Comparison of ENCODE assay signal across 1 cellular context in the genomic region with DNA sequence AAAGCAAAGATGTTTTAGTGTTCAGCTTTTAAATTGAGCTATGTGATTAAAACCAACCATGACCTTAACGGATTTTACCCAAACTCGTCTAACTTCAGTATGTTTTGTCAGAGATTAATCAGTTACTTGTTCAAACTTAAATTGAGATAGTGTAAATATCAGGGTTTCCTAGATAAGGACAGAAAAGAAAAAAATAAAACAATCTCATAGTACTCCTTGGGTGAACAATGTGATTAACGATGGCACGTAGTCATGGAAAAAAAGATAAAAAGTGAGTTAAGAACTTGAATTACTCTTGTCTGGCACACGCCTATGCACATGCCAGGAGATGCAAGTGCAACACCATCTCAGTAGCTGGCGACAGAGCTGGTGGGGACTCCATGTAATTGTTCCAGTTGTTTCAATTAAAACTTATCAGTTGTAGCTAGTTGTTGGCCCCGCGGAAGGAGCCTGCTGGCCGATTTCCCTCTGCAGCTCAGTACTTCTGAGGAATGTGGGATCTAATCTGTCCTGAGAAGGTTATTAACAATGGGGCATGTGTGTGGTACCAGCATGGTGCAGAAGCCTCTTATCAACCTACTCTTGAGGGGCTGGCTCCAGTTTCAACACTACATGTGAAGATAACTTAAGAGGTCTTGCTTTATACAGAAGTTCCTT.
TF ChIP-seq lines count a peak whose summit lies in the region.

No MANE protein-coding gene starts in this region.

TF ChIP-seq in HepG2, 621 proteins besides CTCF, POLR2A, EP300 and RAD21 (continued from another document):
- TF ChIP-seq, protein P1, sequence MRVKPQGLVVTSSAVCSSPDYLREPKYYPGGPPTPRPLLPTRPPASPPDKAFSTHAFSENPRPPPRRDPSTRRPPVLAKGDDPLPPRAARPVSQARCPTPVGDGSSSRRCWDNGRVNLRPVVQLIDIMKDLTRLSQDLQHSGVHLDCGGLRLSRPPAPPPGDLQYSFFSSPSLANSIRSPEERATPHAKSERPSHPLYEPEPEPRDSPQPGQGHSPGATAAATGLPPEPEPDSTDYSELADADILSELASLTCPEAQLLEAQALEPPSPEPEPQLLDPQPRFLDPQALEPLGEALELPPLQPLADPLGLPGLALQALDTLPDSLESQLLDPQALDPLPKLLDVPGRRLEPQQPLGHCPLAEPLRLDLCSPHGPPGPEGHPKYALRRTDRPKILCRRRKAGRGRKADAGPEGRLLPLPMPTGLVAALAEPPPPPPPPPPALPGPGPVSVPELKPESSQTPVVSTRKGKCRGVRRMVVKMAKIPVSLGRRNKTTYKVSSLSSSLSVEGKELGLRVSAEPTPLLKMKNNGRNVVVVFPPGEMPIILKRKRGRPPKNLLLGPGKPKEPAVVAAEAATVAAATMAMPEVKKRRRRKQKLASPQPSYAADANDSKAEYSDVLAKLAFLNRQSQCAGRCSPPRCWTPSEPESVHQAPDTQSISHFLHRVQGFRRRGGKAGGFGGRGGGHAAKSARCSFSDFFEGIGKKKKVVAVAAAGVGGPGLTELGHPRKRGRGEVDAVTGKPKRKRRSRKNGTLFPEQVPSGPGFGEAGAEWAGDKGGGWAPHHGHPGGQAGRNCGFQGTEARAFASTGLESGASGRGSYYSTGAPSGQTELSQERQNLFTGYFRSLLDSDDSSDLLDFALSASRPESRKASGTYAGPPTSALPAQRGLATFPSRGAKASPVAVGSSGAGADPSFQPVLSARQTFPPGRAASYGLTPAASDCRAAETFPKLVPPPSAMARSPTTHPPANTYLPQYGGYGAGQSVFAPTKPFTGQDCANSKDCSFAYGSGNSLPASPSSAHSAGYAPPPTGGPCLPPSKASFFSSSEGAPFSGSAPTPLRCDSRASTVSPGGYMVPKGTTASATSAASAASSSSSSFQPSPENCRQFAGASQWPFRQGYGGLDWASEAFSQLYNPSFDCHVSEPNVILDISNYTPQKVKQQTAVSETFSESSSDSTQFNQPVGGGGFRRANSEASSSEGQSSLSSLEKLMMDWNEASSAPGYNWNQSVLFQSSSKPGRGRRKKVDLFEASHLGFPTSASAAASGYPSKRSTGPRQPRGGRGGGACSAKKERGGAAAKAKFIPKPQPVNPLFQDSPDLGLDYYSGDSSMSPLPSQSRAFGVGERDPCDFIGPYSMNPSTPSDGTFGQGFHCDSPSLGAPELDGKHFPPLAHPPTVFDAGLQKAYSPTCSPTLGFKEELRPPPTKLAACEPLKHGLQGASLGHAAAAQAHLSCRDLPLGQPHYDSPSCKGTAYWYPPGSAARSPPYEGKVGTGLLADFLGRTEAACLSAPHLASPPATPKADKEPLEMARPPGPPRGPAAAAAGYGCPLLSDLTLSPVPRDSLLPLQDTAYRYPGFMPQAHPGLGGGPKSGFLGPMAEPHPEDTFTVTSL (CRISPR knock-in tag; IDR thresholded peaks at IDR 0.05; ENCODE audit: borderline replicate concordance) = peak; percentile 57; the same call in 1 of the 2 replicates
- TF ChIP-seq, protein P2, sequence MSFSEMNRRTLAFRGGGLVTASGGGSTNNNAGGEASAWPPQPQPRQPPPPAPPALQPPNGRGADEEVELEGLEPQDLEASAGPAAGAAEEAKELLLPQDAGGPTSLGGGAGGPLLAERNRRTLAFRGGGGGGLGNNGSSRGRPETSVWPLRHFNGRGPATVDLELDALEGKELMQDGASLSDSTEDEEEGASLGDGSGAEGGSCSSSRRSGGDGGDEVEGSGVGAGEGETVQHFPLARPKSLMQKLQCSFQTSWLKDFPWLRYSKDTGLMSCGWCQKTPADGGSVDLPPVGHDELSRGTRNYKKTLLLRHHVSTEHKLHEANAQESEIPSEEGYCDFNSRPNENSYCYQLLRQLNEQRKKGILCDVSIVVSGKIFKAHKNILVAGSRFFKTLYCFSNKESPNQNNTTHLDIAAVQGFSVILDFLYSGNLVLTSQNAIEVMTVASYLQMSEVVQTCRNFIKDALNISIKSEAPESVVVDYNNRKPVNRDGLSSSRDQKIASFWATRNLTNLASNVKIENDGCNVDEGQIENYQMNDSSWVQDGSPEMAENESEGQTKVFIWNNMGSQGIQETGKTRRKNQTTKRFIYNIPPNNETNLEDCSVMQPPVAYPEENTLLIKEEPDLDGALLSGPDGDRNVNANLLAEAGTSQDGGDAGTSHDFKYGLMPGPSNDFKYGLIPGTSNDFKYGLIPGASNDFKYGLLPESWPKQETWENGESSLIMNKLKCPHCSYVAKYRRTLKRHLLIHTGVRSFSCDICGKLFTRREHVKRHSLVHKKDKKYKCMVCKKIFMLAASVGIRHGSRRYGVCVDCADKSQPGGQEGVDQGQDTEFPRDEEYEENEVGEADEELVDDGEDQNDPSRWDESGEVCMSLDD (CRISPR knock-in tag; IDR thresholded peaks at IDR 0.05; ENCODE audit: borderline replicate concordance) = no peak
- no peak for TF ChIP-seq MTF1 (CRISPR knock-in tag; IDR thresholded peaks at IDR 0.05)
- no peak for TF ChIP-seq RFXANK (CRISPR knock-in tag; IDR thresholded peaks at IDR 0.05)
- peak; percentile 60 for TF ChIP-seq NR2F6 (IDR thresholded peaks at IDR 0.05)
- peak; percentile 37; the same call in 1 of the 2 replicates for TF ChIP-seq NR2F6 (CRISPR knock-in tag; IDR thresholded peaks at IDR 0.05)
- no peak for TF ChIP-seq ZNF737 (CRISPR knock-in tag; IDR thresholded peaks at IDR 0.05; ENCODE audit: borderline replicate concordance)
- TF ChIP-seq ZNF101 (CRISPR knock-in tag; IDR thresholded peaks at IDR 0.05; ENCODE audit: borderline replicate concordance, low read depth) = no peak
- no peak for TF ChIP-seq ZNF678 (CRISPR knock-in tag; IDR thresholded peaks at IDR 0.05)
- TF ChIP-seq, protein P3, sequence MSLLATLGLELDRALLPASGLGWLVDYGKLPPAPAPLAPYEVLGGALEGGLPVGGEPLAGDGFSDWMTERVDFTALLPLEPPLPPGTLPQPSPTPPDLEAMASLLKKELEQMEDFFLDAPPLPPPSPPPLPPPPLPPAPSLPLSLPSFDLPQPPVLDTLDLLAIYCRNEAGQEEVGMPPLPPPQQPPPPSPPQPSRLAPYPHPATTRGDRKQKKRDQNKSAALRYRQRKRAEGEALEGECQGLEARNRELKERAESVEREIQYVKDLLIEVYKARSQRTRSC (CRISPR knock-in tag; IDR thresholded peaks at IDR 0.05; ENCODE audit: low read depth) = no peak
- TF ChIP-seq, protein P4, sequence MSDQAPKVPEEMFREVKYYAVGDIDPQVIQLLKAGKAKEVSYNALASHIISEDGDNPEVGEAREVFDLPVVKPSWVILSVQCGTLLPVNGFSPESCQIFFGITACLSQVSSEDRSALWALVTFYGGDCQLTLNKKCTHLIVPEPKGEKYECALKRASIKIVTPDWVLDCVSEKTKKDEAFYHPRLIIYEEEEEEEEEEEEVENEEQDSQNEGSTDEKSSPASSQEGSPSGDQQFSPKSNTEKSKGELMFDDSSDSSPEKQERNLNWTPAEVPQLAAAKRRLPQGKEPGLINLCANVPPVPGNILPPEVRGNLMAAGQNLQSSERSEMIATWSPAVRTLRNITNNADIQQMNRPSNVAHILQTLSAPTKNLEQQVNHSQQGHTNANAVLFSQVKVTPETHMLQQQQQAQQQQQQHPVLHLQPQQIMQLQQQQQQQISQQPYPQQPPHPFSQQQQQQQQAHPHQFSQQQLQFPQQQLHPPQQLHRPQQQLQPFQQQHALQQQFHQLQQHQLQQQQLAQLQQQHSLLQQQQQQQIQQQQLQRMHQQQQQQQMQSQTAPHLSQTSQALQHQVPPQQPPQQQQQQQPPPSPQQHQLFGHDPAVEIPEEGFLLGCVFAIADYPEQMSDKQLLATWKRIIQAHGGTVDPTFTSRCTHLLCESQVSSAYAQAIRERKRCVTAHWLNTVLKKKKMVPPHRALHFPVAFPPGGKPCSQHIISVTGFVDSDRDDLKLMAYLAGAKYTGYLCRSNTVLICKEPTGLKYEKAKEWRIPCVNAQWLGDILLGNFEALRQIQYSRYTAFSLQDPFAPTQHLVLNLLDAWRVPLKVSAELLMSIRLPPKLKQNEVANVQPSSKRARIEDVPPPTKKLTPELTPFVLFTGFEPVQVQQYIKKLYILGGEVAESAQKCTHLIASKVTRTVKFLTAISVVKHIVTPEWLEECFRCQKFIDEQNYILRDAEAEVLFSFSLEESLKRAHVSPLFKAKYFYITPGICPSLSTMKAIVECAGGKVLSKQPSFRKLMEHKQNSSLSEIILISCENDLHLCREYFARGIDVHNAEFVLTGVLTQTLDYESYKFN (CRISPR knock-in tag; conservative IDR thresholded peaks at IDR 0.05) = peak; percentile 40
- TF ChIP-seq SP1 (IDR thresholded peaks at IDR 0.05) = no peak
- no peak for TF ChIP-seq SP1 (CRISPR knock-in tag; IDR thresholded peaks at IDR 0.05)
- no peak for TF ChIP-seq ZNF7 (CRISPR knock-in tag; IDR thresholded peaks at IDR 0.05)
- no peak for TF ChIP-seq ZNF563 (CRISPR knock-in tag; IDR thresholded peaks at IDR 0.05)
- TF ChIP-seq MEIS2 (CRISPR knock-in tag; IDR thresholded peaks at IDR 0.05) = no peak
- TF ChIP-seq ZBTB38 (CRISPR knock-in tag; IDR thresholded peaks at IDR 0.05) = no peak
- TF ChIP-seq, protein P5, sequence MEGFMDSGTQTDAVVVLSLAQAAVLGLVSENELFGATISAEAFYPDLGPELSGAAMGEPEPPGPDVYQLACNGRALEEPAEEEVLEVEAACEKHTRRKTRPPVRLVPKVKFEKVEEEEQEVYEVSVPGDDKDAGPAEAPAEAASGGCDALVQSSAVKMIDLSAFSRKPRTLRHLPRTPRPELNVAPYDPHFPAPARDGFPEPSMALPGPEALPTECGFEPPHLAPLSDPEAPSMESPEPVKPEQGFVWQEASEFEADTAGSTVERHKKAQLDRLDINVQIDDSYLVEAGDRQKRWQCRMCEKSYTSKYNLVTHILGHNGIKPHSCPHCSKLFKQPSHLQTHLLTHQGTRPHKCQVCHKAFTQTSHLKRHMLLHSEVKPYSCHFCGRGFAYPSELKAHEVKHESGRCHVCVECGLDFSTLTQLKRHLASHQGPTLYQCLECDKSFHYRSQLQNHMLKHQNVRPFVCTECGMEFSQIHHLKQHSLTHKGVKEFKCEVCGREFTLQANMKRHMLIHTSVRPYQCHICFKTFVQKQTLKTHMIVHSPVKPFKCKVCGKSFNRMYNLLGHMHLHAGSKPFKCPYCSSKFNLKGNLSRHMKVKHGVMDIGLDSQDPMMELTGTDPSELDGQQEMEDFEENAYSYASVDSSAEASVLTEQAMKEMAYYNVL (CRISPR knock-in tag; IDR thresholded peaks at IDR 0.05; ENCODE audit: borderline replicate concordance) = no peak
- TF ChIP-seq CCDC6 (CRISPR knock-in tag; IDR thresholded peaks at IDR 0.05) = no peak
- TF ChIP-seq, protein P6, sequence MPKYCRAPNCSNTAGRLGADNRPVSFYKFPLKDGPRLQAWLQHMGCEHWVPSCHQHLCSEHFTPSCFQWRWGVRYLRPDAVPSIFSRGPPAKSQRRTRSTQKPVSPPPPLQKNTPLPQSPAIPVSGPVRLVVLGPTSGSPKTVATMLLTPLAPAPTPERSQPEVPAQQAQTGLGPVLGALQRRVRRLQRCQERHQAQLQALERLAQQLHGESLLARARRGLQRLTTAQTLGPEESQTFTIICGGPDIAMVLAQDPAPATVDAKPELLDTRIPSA (CRISPR knock-in tag; IDR thresholded peaks at IDR 0.05; ENCODE audit: borderline replicate concordance) = no peak
- TF ChIP-seq ZNF570 (CRISPR knock-in tag; IDR thresholded peaks at IDR 0.05; ENCODE audit: borderline replicate concordance) = no peak
- TF ChIP-seq ZNF766 (CRISPR knock-in tag; IDR thresholded peaks at IDR 0.05; ENCODE audit: borderline replicate concordance) = no peak
- no peak for TF ChIP-seq MEF2D (CRISPR knock-in tag; IDR thresholded peaks at IDR 0.05)
- TF ChIP-seq ATRX (CRISPR knock-in tag; IDR thresholded peaks at IDR 0.05; ENCODE audit: borderline replicate concordance) = no peak
- TF ChIP-seq, protein P7, sequence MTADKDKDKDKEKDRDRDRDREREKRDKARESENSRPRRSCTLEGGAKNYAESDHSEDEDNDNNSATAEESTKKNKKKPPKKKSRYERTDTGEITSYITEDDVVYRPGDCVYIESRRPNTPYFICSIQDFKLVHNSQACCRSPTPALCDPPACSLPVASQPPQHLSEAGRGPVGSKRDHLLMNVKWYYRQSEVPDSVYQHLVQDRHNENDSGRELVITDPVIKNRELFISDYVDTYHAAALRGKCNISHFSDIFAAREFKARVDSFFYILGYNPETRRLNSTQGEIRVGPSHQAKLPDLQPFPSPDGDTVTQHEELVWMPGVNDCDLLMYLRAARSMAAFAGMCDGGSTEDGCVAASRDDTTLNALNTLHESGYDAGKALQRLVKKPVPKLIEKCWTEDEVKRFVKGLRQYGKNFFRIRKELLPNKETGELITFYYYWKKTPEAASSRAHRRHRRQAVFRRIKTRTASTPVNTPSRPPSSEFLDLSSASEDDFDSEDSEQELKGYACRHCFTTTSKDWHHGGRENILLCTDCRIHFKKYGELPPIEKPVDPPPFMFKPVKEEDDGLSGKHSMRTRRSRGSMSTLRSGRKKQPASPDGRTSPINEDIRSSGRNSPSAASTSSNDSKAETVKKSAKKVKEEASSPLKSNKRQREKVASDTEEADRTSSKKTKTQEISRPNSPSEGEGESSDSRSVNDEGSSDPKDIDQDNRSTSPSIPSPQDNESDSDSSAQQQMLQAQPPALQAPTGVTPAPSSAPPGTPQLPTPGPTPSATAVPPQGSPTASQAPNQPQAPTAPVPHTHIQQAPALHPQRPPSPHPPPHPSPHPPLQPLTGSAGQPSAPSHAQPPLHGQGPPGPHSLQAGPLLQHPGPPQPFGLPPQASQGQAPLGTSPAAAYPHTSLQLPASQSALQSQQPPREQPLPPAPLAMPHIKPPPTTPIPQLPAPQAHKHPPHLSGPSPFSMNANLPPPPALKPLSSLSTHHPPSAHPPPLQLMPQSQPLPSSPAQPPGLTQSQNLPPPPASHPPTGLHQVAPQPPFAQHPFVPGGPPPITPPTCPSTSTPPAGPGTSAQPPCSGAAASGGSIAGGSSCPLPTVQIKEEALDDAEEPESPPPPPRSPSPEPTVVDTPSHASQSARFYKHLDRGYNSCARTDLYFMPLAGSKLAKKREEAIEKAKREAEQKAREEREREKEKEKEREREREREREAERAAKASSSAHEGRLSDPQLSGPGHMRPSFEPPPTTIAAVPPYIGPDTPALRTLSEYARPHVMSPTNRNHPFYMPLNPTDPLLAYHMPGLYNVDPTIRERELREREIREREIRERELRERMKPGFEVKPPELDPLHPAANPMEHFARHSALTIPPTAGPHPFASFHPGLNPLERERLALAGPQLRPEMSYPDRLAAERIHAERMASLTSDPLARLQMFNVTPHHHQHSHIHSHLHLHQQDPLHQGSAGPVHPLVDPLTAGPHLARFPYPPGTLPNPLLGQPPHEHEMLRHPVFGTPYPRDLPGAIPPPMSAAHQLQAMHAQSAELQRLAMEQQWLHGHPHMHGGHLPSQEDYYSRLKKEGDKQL (CRISPR knock-in tag; IDR thresholded peaks at IDR 0.05; ENCODE audit: low read depth) = peak; percentile 18; the same call in 1 of the 2 replicates
- no peak for TF ChIP-seq TSC22D2 (CRISPR knock-in tag; IDR thresholded peaks at IDR 0.05; ENCODE audit: borderline replicate concordance)
- TF ChIP-seq ZSCAN25 (CRISPR knock-in tag; IDR thresholded peaks at IDR 0.05) = peak; percentile 40; the same call in 1 of the 2 replicates
- 0 out of 2 replicates have a peak, but pooled peaks have one; percentile 29 for TF ChIP-seq MIER3 (CRISPR knock-in tag; IDR thresholded peaks at IDR 0.05; ENCODE audit: borderline replicate concordance)
